ENCODE assay signal across 29 cellular contexts in genomic region chr1:241675983-241676382, GRCh38. TPM values are rescaled to one million over a fixed set of nuclear protein-coding genes. Genes with fewer than 3 reads are reported as not detected.
DNase-seq lines count a peak whose midpoint lies in the region; ATAC-seq and TF ChIP-seq lines count a peak whose summit lies in the region.
"Had no signal": no experiment of that assay in that cellular context is flagged by ENCODE, and none has a peak within 500 bp of the region (broad histone marks: within the 10 kb centered on the region; RNA-seq: fewer than 3 reads in every experiment).

No MANE protein-coding gene starts in this region.

- no peak overlapping the region for H2AFZ ChIP-seq in SK-N-SH (ENCODE audit: low read depth)

- H3K9me2 ChIP-seq in SK-N-SH: no peaks in the 10 kb centered on the region

- H3K27ac ChIP-seq in SK-N-SH (ENCODE audit: low read depth in 2 of 2, low read length in 1 of 2) (no peak overlapping the region), Peyer's patch (no peak overlapping the region)
- H3K27ac ChIP-seq: gastrocnemius medialis, pancreas, right atrium auricular region, vagina had no signal

- H3K36me3 Mint-ChIP-seq in activated naive CD8-positive, alpha-beta T cell treated with anti-CD3 and anti-CD28 coated beads for 36 hours: peaks cover 6% of the 10 kb centered on the region
- H3K36me3 Mint-ChIP-seq: brain had no signal

- peak; percentile 16 for DNase-seq in SK-N-SH
- DNase-seq in stimulated activated CD4-positive, alpha-beta T cell treated with anti-CD3 and anti-CD28 coated beads, TNF-alpha, amount 100 ng/mL, for 4 hours (ENCODE audit: low read depth in 3 of 3): peak in 2 of 3 experiments; percentile 2 to 13
- no peak for DNase-seq in stimulated activated CD4-positive, alpha-beta T cell treated with anti-CD3 and anti-CD28 coated beads, Interleukin-4, amount 100 ng/mL, for 1 hour
- peak; percentile 12 for DNase-seq in activated naive CD8-positive, alpha-beta T cell treated with anti-CD3 and anti-CD28 coated beads for 36 hours
- DNase-seq in Peyer's patch: no peak
- DNase-seq: activated CD4-positive, CD25-positive, alpha-beta regulatory T cell treated with anti-CD3 and anti-CD28 coated beads, Interleukin-2, amount 50 U/mL, for 72 hours; AML-193; gastrocnemius medialis; NCI-H1105 treated with DMSO at 0.1 percent for 48 hours; NCI-H1930; NCI-H526; pancreas had no signal

- no peak overlapping the region for H3K4me2 ChIP-seq in SK-N-SH

- no peak for TF ChIP-seq CTCF in SK-N-SH (IDR thresholded peaks at IDR 0.05)
- TF ChIP-seq CTCF in Peyer's patch (IDR thresholded peaks at IDR 0.05): no peak

- CTCF ChIA-PET in SK-N-SH (lab: Yijun Ruan, JAX): no interaction called here

- H3K4me3 ChIP-seq in SK-N-SH (ENCODE audit: low read depth in 2 of 2, low read length in 1 of 2) (no peak overlapping the region), Peyer's patch (no peak overlapping the region)
- H3K4me3 ChIP-seq: gastrocnemius medialis, HAP-1, lung, pancreas, right atrium auricular region, vagina had no signal

- no peaks in the 10 kb centered on the region for H3K27me3 Mint-ChIP-seq in activated naive CD8-positive, alpha-beta T cell treated with anti-CD3 and anti-CD28 coated beads for 36 hours

- H3K27me3 ChIP-seq in SK-N-SH (ENCODE audit: insufficient read depth): no peaks in the 10 kb centered on the region
- H3K27me3 ChIP-seq in Peyer's patch: no peaks in the 10 kb centered on the region
- H3K27me3 ChIP-seq: pancreas, right atrium auricular region, vagina had no signal

- TF ChIP-seq POLR2A in Peyer's patch (IDR thresholded peaks at IDR 0.05): no peak

- H3K9ac ChIP-seq in SK-N-SH: no peak overlapping the region

- no peak for TF ChIP-seq EP300 in SK-N-SH (IDR thresholded peaks at IDR 0.05; ENCODE audit: borderline replicate concordance in 1 of 2, low read depth in 1 of 2, low read length in 1 of 2)

- POLR2A ChIA-PET in SK-N-SH (lab: Yijun Ruan, JAX): no interaction called here

- peaks cover 8% of the 10 kb centered on the region for H3K9me3 Mint-ChIP-seq in activated naive CD8-positive, alpha-beta T cell treated with anti-CD3 and anti-CD28 coated beads for 36 hours
- H3K9me3 Mint-ChIP-seq: activated T-helper 2 cell treated with anti-CD3 and anti-CD28 coated beads, Interferon-gamma antibody, Interleukin-2, Interleukin-4, amounts not matched to agents 10 μg/mL and 5 μg/mL and 100 μg/mL, durations not matched to agents 14 hours and 24 hours and 36 hours; neural crest cell; stimulated activated naive CD8-positive, alpha-beta T cell treated with anti-CD3 and anti-CD28 coated beads, Interleukin-15, Interleukin-2, amounts not matched to agents 100 ng/mL and 50 ng/mL, for 24 hours; T-helper 1 cell treated with Interleukin-12 subunit alpha and Interleukin-12 subunit beta and Interleukin-4 antibody, amounts not matched to agents 30 μg/mL and 1 μg/mL, for 36 hours had no signal

- no peak for TF ChIP-seq RAD21 in SK-N-SH (IDR thresholded peaks at IDR 0.05; ENCODE audit: low read length)

- no peaks in the 10 kb centered on the region for H3K79me2 ChIP-seq in SK-N-SH (ENCODE audit: insufficient read depth)

- H3F3A ChIP-seq in SK-N-SH (replicated peaks; ENCODE audit: insufficient read depth): no peaks in the 10 kb centered on the region

- WGBS in SK-N-SH (ENCODE audit: low lambda C conversion rate): 26% methylated on average over 4 of the region's 4 CpGs

- peaks cover 50% of the 10 kb centered on the region for H3K4me1 Mint-ChIP-seq in activated naive CD8-positive, alpha-beta T cell treated with anti-CD3 and anti-CD28 coated beads for 36 hours
- H3K4me1 Mint-ChIP-seq: neural crest cell had no signal

- no peaks in the 10 kb centered on the region for H3K9me3 ChIP-seq in SK-N-SH
- no peaks in the 10 kb centered on the region for H3K9me3 ChIP-seq in Peyer's patch
- H3K9me3 ChIP-seq: gastrocnemius medialis, HAP-1, pancreas, right atrium auricular region, vagina had no signal

- peak overlapping the region; percentile 75 for H3K27ac Mint-ChIP-seq in activated naive CD8-positive, alpha-beta T cell treated with anti-CD3 and anti-CD28 coated beads for 36 hours
- H3K27ac Mint-ChIP-seq: activated T-helper 2 cell treated with anti-CD3 and anti-CD28 coated beads, Interferon-gamma antibody, Interleukin-2, Interleukin-4, amounts not matched to agents 10 μg/mL and 5 μg/mL and 100 μg/mL, durations not matched to agents 14 hours and 24 hours and 36 hours; brain; stimulated activated naive CD8-positive, alpha-beta T cell treated with anti-CD3 and anti-CD28 coated beads, Interleukin-15, Interleukin-2, amounts not matched to agents 100 ng/mL and 50 ng/mL, for 24 hours; T-helper 1 cell treated with Interleukin-12 subunit alpha and Interleukin-12 subunit beta and Interleukin-4 antibody, amounts not matched to agents 30 μg/mL and 1 μg/mL, for 36 hours had no signal

- no peak overlapping the region for H3K4me3 Mint-ChIP-seq in activated naive CD8-positive, alpha-beta T cell treated with anti-CD3 and anti-CD28 coated beads for 36 hours
- H3K4me3 Mint-ChIP-seq: brain; IgD-negative memory B cell; neural crest cell; stimulated activated naive CD8-positive, alpha-beta T cell treated with anti-CD3 and anti-CD28 coated beads, Interleukin-15, Interleukin-2, amounts not matched to agents 100 ng/mL and 50 ng/mL, for 24 hours; T-helper 1 cell treated with Interleukin-12 subunit alpha and Interleukin-12 subunit beta and Interleukin-4 antibody, amounts not matched to agents 30 μg/mL and 1 μg/mL, for 36 hours had no signal

- H4K20me1 ChIP-seq in SK-N-SH (ENCODE audit: insufficient read depth): no peaks in the 10 kb centered on the region

- ATAC-seq in SK-N-SH treated with all-trans-retinoic acid at 6 μM for 48 hours: no peak
- ATAC-seq in HG02759 (IDR thresholded peaks at IDR 0.05; ENCODE audit: unreplicated experiment): no peak
- no peak for ATAC-seq in GM21367 (IDR thresholded peaks at IDR 0.05; ENCODE audit: unreplicated experiment)
- ATAC-seq: gastrocnemius medialis, pancreas had no signal

- H3K36me3 ChIP-seq in SK-N-SH (replicated peaks in 1 of 2; ENCODE audit: control insufficient read depth in 1 of 2, insufficient read depth in 2 of 2, low read length in 1 of 2) (no peaks in the 10 kb centered on the region), Peyer's patch (no peaks in the 10 kb centered on the region)
- H3K36me3 ChIP-seq: gastrocnemius medialis, HAP-1, pancreas, right atrium auricular region, vagina had no signal

- H3K4me1 ChIP-seq in SK-N-SH (ENCODE audit: control insufficient read depth in 1 of 2, insufficient read depth in 2 of 2, low read depth in 1 of 2, low read length in 1 of 2): peaks cover 0 to 2% of the 10 kb centered on the region in 2 experiments; a peak in 1 of 4 replicates
- no peaks in the 10 kb centered on the region for H3K4me1 ChIP-seq in Peyer's patch
- H3K4me1 ChIP-seq: gastrocnemius medialis, pancreas, right atrium auricular region, vagina had no signal

TF ChIP-seq in SK-N-SH, 30 proteins besides CTCF, POLR2A, EP300 and RAD21:
- no peak for TF ChIP-seq EZH2phosphoT487 (IDR thresholded peaks at IDR 0.05; ENCODE audit: borderline replicate concordance, low read depth)
- TF ChIP-seq USF1 (IDR thresholded peaks at IDR 0.05; ENCODE audit: borderline replicate concordance, low read depth): no peak
- TF ChIP-seq CHD2 (IDR thresholded peaks at IDR 0.05; ENCODE audit: low read length, partially characterized antibody): no peak
- TF ChIP-seq MEF2A (IDR thresholded peaks at IDR 0.05; ENCODE audit: borderline replicate concordance, low read depth): no peak
- no peak for TF ChIP-seq SMC3 (IDR thresholded peaks at IDR 0.05; ENCODE audit: low read depth, low read length)

TF ChIP-seq in SK-N-SH treated with all-trans-retinoic acid at 6 μM for 48 hours, 23 proteins besides CTCF, POLR2A, EP300 and RAD21:
- no peak for TF ChIP-seq OSR1 (CRISPR knock-in tag; IDR thresholded peaks at IDR 0.05)

RNA-seq across cellular contexts. Expression of gene WDR64, which starts 23.9 kb away (rescaled TPM):
- not detected in 2 replicates for polyA plus RNA-seq in SK-N-SH (2012; rRNA removed)
- not detected in 2 replicates for polyA plus RNA-seq in SK-N-SH (2012; cell fraction: cytosol; rRNA removed)
- polyA plus RNA-seq in SK-N-SH (2012; cell fraction: nucleus; rRNA removed): not detected in 2 replicates
- total RNA-seq in activated naive CD8-positive, alpha-beta T cell treated with anti-CD3 and anti-CD28 coated beads for 36 hours: under 1 TPM in 1 of 2 experiments, not detected in 1; 0.32 TPM
- total RNA-seq in Peyer's patch: not detected
- total RNA-seq: activated T-helper 2 cell treated with anti-CD3 and anti-CD28 coated beads, Interferon-gamma antibody, Interleukin-2, Interleukin-4, amounts not matched to agents 10 μg/mL and 5 μg/mL and 100 μg/mL, durations not matched to agents 14 hours and 24 hours and 36 hours; lung; M059J; mucosa of gallbladder; neural crest cell; pancreas; right atrium auricular region; RPMI7951; SK-MEL-5; vagina had no signal
- polyA plus RNA-seq: lung, pancreas had no signal

RNA-seq across cellular contexts. Expression of gene CHML, which starts 35.8 kb away (rescaled TPM):
- polyA plus RNA-seq in SK-N-SH (2012; rRNA removed): 3.0 and 4.1 TPM in 2 replicates
- 4.2 and 4.4 TPM in 2 replicates for polyA plus RNA-seq in SK-N-SH (2012; cell fraction: cytosol; rRNA removed)
- polyA plus RNA-seq in SK-N-SH (2012; cell fraction: nucleus; rRNA removed): 1.4 and 5.2 TPM in 2 replicates
- 10 to 100 TPM; 24.3 to 27.6 TPM for total RNA-seq in activated naive CD8-positive, alpha-beta T cell treated with anti-CD3 and anti-CD28 coated beads for 36 hours
- total RNA-seq in Peyer's patch: 10 to 100 TPM in 1 of 4 donors, 1 to 10 TPM in 3; 6.6 to 11.0 (median 9.1) TPM

RNA-seq across cellular contexts. Expression of gene OPN3, which starts 35.8 kb away (rescaled TPM):
- 7.8 and 11.0 TPM in 2 replicates for polyA plus RNA-seq in SK-N-SH (2012; rRNA removed)
- polyA plus RNA-seq in SK-N-SH (2012; cell fraction: cytosol; rRNA removed): 14.8 and 15.3 TPM in 2 replicates
- polyA plus RNA-seq in SK-N-SH (2012; cell fraction: nucleus; rRNA removed): 1.4 and 3.7 TPM in 2 replicates
- 1 to 10 TPM; 8.6 to 9.3 TPM for total RNA-seq in activated naive CD8-positive, alpha-beta T cell treated with anti-CD3 and anti-CD28 coated beads for 36 hours
- total RNA-seq in Peyer's patch: 10 to 100 TPM; 17.3 to 23.1 (median 20.9) TPM

Comparison
In these comparisons a context has a peak if more than half of its experiments do, and no peak if none do; other contexts are left out.
1. DNase-seq: peak in SK-N-SH (single experiment), stimulated activated CD4-positive, alpha-beta T cell treated with anti-CD3 and anti-CD28 coated beads, TNF-alpha, amount 100 ng/mL, for 4 hours (2 of 3) and activated naive CD8-positive, alpha-beta T cell treated with anti-CD3 and anti-CD28 coated beads for 36 hours (single experiment); none in stimulated activated CD4-positive, alpha-beta T cell treated with anti-CD3 and anti-CD28 coated beads, Interleukin-4, amount 100 ng/mL, for 1 hour (single experiment) and Peyer's patch (0 of 3).